In the genomic region with DNA sequence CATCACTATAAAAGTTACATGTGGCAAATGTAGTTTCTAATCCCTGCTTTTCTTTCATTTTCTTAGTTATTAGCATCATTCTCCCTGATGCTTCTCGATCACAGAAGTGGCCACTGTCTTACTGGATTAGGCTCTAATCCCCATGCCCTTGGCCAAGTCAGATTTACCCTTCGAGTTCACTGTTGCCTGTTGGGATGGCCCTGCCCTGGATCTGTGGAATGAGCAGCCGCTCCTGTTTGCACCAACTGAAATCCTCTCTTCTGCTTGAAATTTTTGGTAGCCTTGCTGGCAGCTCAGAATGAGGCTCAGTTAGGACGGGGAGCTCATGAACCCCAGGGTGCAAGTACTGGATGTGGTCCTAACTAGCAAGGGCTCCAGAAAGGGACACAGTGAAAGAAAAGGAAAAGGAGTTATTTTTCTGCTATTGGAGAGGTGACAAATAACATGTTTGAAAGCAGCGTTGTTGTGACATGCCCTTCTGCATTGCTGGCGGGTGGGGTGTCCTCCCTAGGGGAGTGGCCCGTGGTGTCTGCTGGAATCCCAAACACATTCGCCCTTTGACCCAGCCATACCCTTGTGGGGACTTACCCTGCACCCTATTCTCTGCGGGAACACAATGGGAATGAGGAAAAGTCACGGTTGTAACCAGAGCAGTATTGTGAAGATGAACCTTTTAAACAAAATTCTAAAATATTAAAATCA, we compare ENCODE assay signal across 20 cellular contexts.
"Had no signal": no experiment of that assay in that cellular context is flagged by ENCODE, and none has a peak within 500 bp of the region (broad histone marks: within the 10 kb centered on the region; RNA-seq: fewer than 3 reads in every experiment).

No MANE protein-coding gene starts in this region.

- H3K4me3 ChIP-seq: gastrocnemius medialis, skin epidermis, transverse colon had no signal

- H3K9me3 Mint-ChIP-seq: activated naive CD4-positive, alpha-beta T cell treated with anti-CD3 and anti-CD28 coated beads for 36 hours; activated naive CD8-positive, alpha-beta T cell treated with anti-CD3 and anti-CD28 coated beads, Interleukin-2, amount 10 ng/mL, durations not matched to agents 7 days and 5 days; activated T-cell treated with anti-CD3 and anti-CD28 coated beads, Interleukin-2, amount 50 U/mL, for 72 hours; stimulated activated effector memory CD8-positive, alpha-beta T cell treated with anti-CD3 and anti-CD28 coated beads, Interleukin-12 subunit alpha, Interleukin-12 subunit beta, amount 100 ng/mL, for 72 hours had no signal

- DNase-seq: activated CD4-positive, alpha-beta T cell treated with anti-CD3 and anti-CD28 coated beads, Interleukin-2, amount 50 U/mL, for 48 hours; activated effector memory CD4-positive, alpha-beta T cell treated with Interleukin-2 at 50 U/mL for 16 hours; activated naive CD4-positive, alpha-beta T cell treated with anti-CD3 and anti-CD28 coated beads for 36 hours; activated naive CD8-positive, alpha-beta T cell treated with anti-CD3 and anti-CD28 coated beads, Interleukin-2, amount 10 ng/mL, durations not matched to agents 7 days and 5 days; activated T-cell treated with anti-CD3 and anti-CD28 coated beads, Interleukin-2, amount 50 U/mL, for 72 hours; amniotic stem cell; effector CD4-positive, alpha-beta T cell; erythroblast; gastrocnemius medialis; hippocampal formation; left cardiac atrium; midbrain; right cardiac atrium; stimulated activated CD4-positive, alpha-beta T cell treated with anti-CD3 and anti-CD28 coated beads, Interleukin-1b, Interleukin-23, amount 100 ng/mL, for 48 hours; T-cell; transverse colon had no signal

- H3K36me3 Mint-ChIP-seq: activated naive CD8-positive, alpha-beta T cell treated with anti-CD3 and anti-CD28 coated beads, Interleukin-2, amount 10 ng/mL, durations not matched to agents 7 days and 5 days; stimulated activated effector memory CD8-positive, alpha-beta T cell treated with anti-CD3 and anti-CD28 coated beads, Interleukin-12 subunit alpha, Interleukin-12 subunit beta, amount 100 ng/mL, for 72 hours; T-cell had no signal

- H3K4me1 Mint-ChIP-seq: activated naive CD8-positive, alpha-beta T cell treated with anti-CD3 and anti-CD28 coated beads, Interleukin-2, amount 10 ng/mL, durations not matched to agents 7 days and 5 days; nephron; stimulated activated effector memory CD8-positive, alpha-beta T cell treated with anti-CD3 and anti-CD28 coated beads, Interleukin-12 subunit alpha, Interleukin-12 subunit beta, amount 100 ng/mL, for 72 hours; T-cell had no signal

- H3K27ac Mint-ChIP-seq: activated naive CD4-positive, alpha-beta T cell treated with anti-CD3 and anti-CD28 coated beads for 36 hours; activated naive CD8-positive, alpha-beta T cell treated with anti-CD3 and anti-CD28 coated beads, Interleukin-2, amount 10 ng/mL, durations not matched to agents 7 days and 5 days; activated T-cell treated with anti-CD3 and anti-CD28 coated beads, Interleukin-2, amount 50 U/mL, for 72 hours; nephron; stimulated activated effector memory CD8-positive, alpha-beta T cell treated with anti-CD3 and anti-CD28 coated beads, Interleukin-12 subunit alpha, Interleukin-12 subunit beta, amount 100 ng/mL, for 72 hours; T-cell; T-helper 2 cell treated with Interferon-gamma antibody and Interleukin-4, amounts not matched to agents 5 μg/mL and 100 μg/mL, for 36 hours had no signal

- ATAC-seq: activated T-cell treated with anti-CD3 and anti-CD28 coated beads, Interleukin-2, amount 50 U/mL, for 72 hours; gastrocnemius medialis; left cardiac atrium; right cardiac atrium; stimulated activated effector memory CD8-positive, alpha-beta T cell treated with anti-CD3 and anti-CD28 coated beads, Interleukin-12 subunit alpha, Interleukin-12 subunit beta, amount 100 ng/mL, for 72 hours; T-cell had no signal

- H3K4me3 Mint-ChIP-seq: activated naive CD4-positive, alpha-beta T cell treated with anti-CD3 and anti-CD28 coated beads for 36 hours; activated naive CD8-positive, alpha-beta T cell treated with anti-CD3 and anti-CD28 coated beads, Interleukin-2, amount 10 ng/mL, durations not matched to agents 7 days and 5 days; activated T-cell treated with anti-CD3 and anti-CD28 coated beads, Interleukin-2, amount 50 U/mL, for 72 hours; nephron; stimulated activated effector memory CD8-positive, alpha-beta T cell treated with anti-CD3 and anti-CD28 coated beads, Interleukin-12 subunit alpha, Interleukin-12 subunit beta, amount 100 ng/mL, for 72 hours; T-cell; T-helper 2 cell treated with Interferon-gamma antibody and Interleukin-4, amounts not matched to agents 5 μg/mL and 100 μg/mL, for 36 hours had no signal

- H3K27me3 Mint-ChIP-seq: activated naive CD8-positive, alpha-beta T cell treated with anti-CD3 and anti-CD28 coated beads, Interleukin-2, amount 10 ng/mL, durations not matched to agents 7 days and 5 days had no signal
